21 cellular contexts compared by ENCODE assay signal in genomic region chr22:41364955-41365354, GRCh38. TPM values are rescaled to one million over a fixed set of nuclear protein-coding genes. Genes with fewer than 3 reads are reported as not detected.
DNase-seq lines count a peak whose midpoint lies in the region; ATAC-seq, FAIRE-seq and TF ChIP-seq lines count a peak whose summit lies in the region.
"Had no signal": no experiment of that assay in that cellular context is flagged by ENCODE, and none has a peak within 500 bp of the region (broad histone marks: within the 10 kb centered on the region; RNA-seq: fewer than 3 reads in every experiment).

No MANE protein-coding gene starts in this region.

- no TSS peak for BruUV-seq in HepG2 (replicated peaks; lab: Mats Ljungman, UMichigan)

- CTCF ChIA-PET in HepG2 (lab: Yijun Ruan, JAX; ENCODE audit: low intra/inter-chr PET ratio, low total read pairs): no interaction called here

- in situ Hi-C loops in HepG2 (cut with HindIII; ENCODE audit: extremely low pct_ligation_motif_present, low pct_unique_long_range_greater_than_20kb): no loop called here

- H3K4me1 ChIP-seq in HepG2 (ENCODE audit: insufficient read depth, low read length) (peaks cover 65% of the 10 kb centered on the region), right lobe of liver (peaks cover 0 to 29% (median 9%) of the 10 kb centered on the region in 4 donors), osteoblast (ENCODE audit: insufficient read depth, low read length) (peaks cover 18% of the 10 kb centered on the region)

- POLR2A ChIA-PET in HepG2 (lab: Yijun Ruan, JAX): interaction anchor here (1.6 to 7.5 kb wide), 2 partner anchors 17 to 32 kb away, joined by 7 to 135 read pairs; partner anchors contain the start of gene TEF

- intact Hi-C loops in HepG2 (cut with micrococcal nuclease; ENCODE audit: unreplicated experiment): loop anchor here (10.0 kb wide), 1 partner anchor 60 kb away; the partner anchor contains the start of gene ZC3H7B
- intact Hi-C loops in right lobe of liver (cut with DNase I): no loop called here

- no peak overlapping the region for H2AFZ ChIP-seq in HepG2 (ENCODE audit: low read length)
- H2AFZ ChIP-seq in osteoblast (ENCODE audit: low read length): no peak overlapping the region

- TF ChIP-seq RAD21 in HepG2 (CRISPR knock-in tag; IDR thresholded peaks at IDR 0.05): no peak

- WGBS in HepG2 (ENCODE audit: low lambda C conversion rate): 1% methylated on average over 8 of the region's 8 CpGs
- 38% methylated on average over 8 of the region's 8 CpGs for WGBS in right lobe of liver (ENCODE audit: insufficient coverage, low coverage, low lambda C conversion rate, missing lambda C conversion rate)

- H4K20me1 ChIP-seq in HepG2 (ENCODE audit: insufficient read depth, low read length): no peaks in the 10 kb centered on the region
- H4K20me1 ChIP-seq in osteoblast (ENCODE audit: insufficient read depth, low read length): peaks cover 3% of the 10 kb centered on the region

- TF ChIP-seq CTCF in HepG2 (CRISPR knock-in tag; IDR thresholded peaks at IDR 0.05) (no peak), right lobe of liver (IDR thresholded peaks at IDR 0.05) (no peak), WERI-Rb-1 (IDR thresholded peaks at IDR 0.05; ENCODE audit: low read depth, low read length) (no peak), osteoblast (IDR thresholded peaks at IDR 0.05; ENCODE audit: extremely low read depth, low read depth, low read length) (no peak)

- no peaks in the 10 kb centered on the region; a peak in 1 of 5 replicates for H3K27me3 ChIP-seq in HepG2 (ENCODE audit: control insufficient read depth in 1 of 2, insufficient read depth in 2 of 2, low read length in 2 of 2)
- no peaks in the 10 kb centered on the region for H3K27me3 ChIP-seq in right lobe of liver
- H3K27me3 ChIP-seq in WERI-Rb-1 (ENCODE audit: insufficient read depth, low read depth, severe bottlenecking): no peaks in the 10 kb centered on the region
- peaks cover 17% of the 10 kb centered on the region for H3K27me3 ChIP-seq in osteoblast (ENCODE audit: insufficient read depth, low read length)
- H3K27me3 ChIP-seq: BE2C had no signal

- no peaks in the 10 kb centered on the region for H3K9me3 ChIP-seq in HepG2 (ENCODE audit: low read length)
- no peaks in the 10 kb centered on the region for H3K9me3 ChIP-seq in right lobe of liver
- H3K9me3 ChIP-seq in WERI-Rb-1 (ENCODE audit: severe bottlenecking): no peaks in the 10 kb centered on the region
- no peaks in the 10 kb centered on the region for H3K9me3 ChIP-seq in osteoblast (ENCODE audit: low read depth, low read length)
- H3K9me3 ChIP-seq: BE2C, HAP-1 had no signal

- ATAC-seq in HepG2 (peak; percentile 12; the same call in 2 of the 3 replicates), right lobe of liver (no peak), HG03045 (IDR thresholded peaks at IDR 0.05; ENCODE audit: unreplicated experiment) (no peak)

- peak overlapping the region; percentile 15 to 65 (median 27); a peak in 5 of 6 replicates for H3K4me3 ChIP-seq in HepG2 (replicated peaks in 1 of 3; ENCODE audit: insufficient read depth in 1 of 3, low read depth in 2 of 3, low read length in 3 of 3)
- no peak overlapping the region for H3K4me3 ChIP-seq in right lobe of liver
- no peak overlapping the region for H3K4me3 ChIP-seq in WERI-Rb-1 (ENCODE audit: low read depth, low read length)
- no peak overlapping the region for H3K4me3 ChIP-seq in osteoblast (ENCODE audit: insufficient read depth, low read length)
- H3K4me3 ChIP-seq: HAP-1 had no signal

- no peak overlapping the region for H3K9ac ChIP-seq in HepG2 (ENCODE audit: insufficient read depth, low read depth, low read length)

- no peak for FAIRE-seq in HepG2 (lab: Jason Lieb, UNC)
- FAIRE-seq: GM12891, GM18507 had no signal

- H3K36me3 ChIP-seq in HepG2 (replicated peaks in 1 of 2; ENCODE audit: control insufficient read depth in 1 of 2, insufficient read depth in 2 of 2, low read length in 2 of 2) (no peaks in the 10 kb centered on the region), right lobe of liver (no peaks in the 10 kb centered on the region), WERI-Rb-1 (no peaks in the 10 kb centered on the region), osteoblast (ENCODE audit: insufficient read depth, low read length) (peaks cover 5% of the 10 kb centered on the region)
- H3K36me3 ChIP-seq: BE2C, HAP-1 had no signal

- TF ChIP-seq EP300 in HepG2 (IDR thresholded peaks at IDR 0.05; ENCODE audit: low read depth in 2 of 2, low read length in 2 of 2) (no peak), HepG2 (CRISPR knock-in tag; IDR thresholded peaks at IDR 0.05; ENCODE audit: borderline replicate concordance) (no peak)

- DNase-seq in HepG2 (ENCODE audit: low spot score): no peak
- DNase-seq in right lobe of liver: no peak
- no peak for DNase-seq in WERI-Rb-1
- DNase-seq in osteoblast (ENCODE audit: insufficient read length, low spot score, missing footprints): peak; percentile 57
- DNase-seq in GM19238 (ENCODE audit: insufficient read length, low spot score): no peak
- DNase-seq in mucosa of gallbladder (ENCODE audit: low spot score): no peak
- no peak for DNase-seq in NK-92 (lab: John Stamatoyannopoulos, UW; ENCODE audit: unreplicated experiment)
- DNase-seq: BE2C; CD4-positive, alpha-beta T cell; DMS153; EL; KBM-7; NCI-H1105 treated with DMSO at 0.1 percent for 48 hours; NCI-H187; NCI-H2107; NCI-H2227 treated with DMSO at 0.1 percent for 48 hours; NCI-H510A treated with DMSO at 0.1 percent for 48 hours had no signal

- H3K4me2 ChIP-seq in HepG2 (ENCODE audit: low read depth, low read length) (peak overlapping the region; percentile 94), osteoblast (ENCODE audit: insufficient read depth, low read length) (no peak overlapping the region)

- no peaks in the 10 kb centered on the region for H3K79me2 ChIP-seq in HepG2 (ENCODE audit: insufficient read depth, low read length)
- no peaks in the 10 kb centered on the region for H3K79me2 ChIP-seq in osteoblast (ENCODE audit: insufficient read depth, low read length)

- H3K27ac ChIP-seq in HepG2 (ENCODE audit: extremely low read length, insufficient read depth, low read length): no peak overlapping the region
- no peak overlapping the region for H3K27ac ChIP-seq in right lobe of liver
- 0 out of 2 replicates have a peak overlapping the region, but pooled peaks have one; percentile 8 for H3K27ac ChIP-seq in WERI-Rb-1
- no peak overlapping the region for H3K27ac ChIP-seq in osteoblast (ENCODE audit: low read depth, low read length)

- TF ChIP-seq POLR2A in HepG2 (IDR thresholded peaks at IDR 0.05; ENCODE audit: insufficient read depth in 1 of 2, low read depth in 2 of 2, low read length in 2 of 2) (no peak), right lobe of liver (IDR thresholded peaks at IDR 0.05) (no peak)

TF ChIP-seq in HepG2, 621 proteins besides CTCF, POLR2A, EP300 and RAD21 (continues in another document):
- TF ChIP-seq RARA (CRISPR knock-in tag; IDR thresholded peaks at IDR 0.05): peak; percentile 60
- no peak for TF ChIP-seq ZNF3 (CRISPR knock-in tag; IDR thresholded peaks at IDR 0.05)
- TF ChIP-seq ZNF331 (CRISPR knock-in tag; IDR thresholded peaks at IDR 0.05): no peak
- TF ChIP-seq NR2F1 (CRISPR knock-in tag; IDR thresholded peaks at IDR 0.05): 0 out of 4 replicates have a peak, but pooled peaks of 1 of the 2 experiments have one; percentile 16
- peak; percentile 47; the same call in 1 of the 2 replicates for TF ChIP-seq PPARG (CRISPR knock-in tag; conservative IDR thresholded peaks at IDR 0.05)
- TF ChIP-seq RXRB (CRISPR knock-in tag; IDR thresholded peaks at IDR 0.05; ENCODE audit: borderline replicate concordance): peak; percentile 47; the same call in 1 of the 2 replicates
- TF ChIP-seq RXRA (CRISPR knock-in tag; IDR thresholded peaks at IDR 0.05): peak; percentile 47; the same call in 1 of the 2 replicates
- peak; percentile 75; the same call in 1 of the 2 replicates for TF ChIP-seq ZNF362 (CRISPR knock-in tag; IDR thresholded peaks at IDR 0.05; ENCODE audit: borderline replicate concordance)
- no peak for TF ChIP-seq GTF3A (CRISPR knock-in tag; conservative IDR thresholded peaks at IDR 0.05)
- no peak for TF ChIP-seq ZNF160 (CRISPR knock-in tag; IDR thresholded peaks at IDR 0.05)
- TF ChIP-seq JUND (CRISPR knock-in tag; IDR thresholded peaks at IDR 0.05): no peak

RNA-seq across cellular contexts. Expression of gene TEF, which starts 16.8 kb away (rescaled TPM):
- 7.6 and 8.2 TPM in 2 replicates for total RNA-seq in HepG2 (2016; rRNA removed; fragmentation: Illumina TruSeq; extraction: Trizol)
- total RNA-seq in HepG2 (2016; cell fraction: cytosol; rRNA removed; fragmentation: Illumina TruSeq; extraction: Trizol; ENCODE audit: low read depth): 1.2 and 1.4 TPM in 2 replicates
- total RNA-seq in HepG2 (2016; cell fraction: insoluble cytoplasmic fraction; rRNA removed; fragmentation: Illumina TruSeq; extraction: Trizol): 6.8 and 7.9 TPM in 2 replicates
- 4.4 and 4.7 TPM in 2 replicates for total RNA-seq in HepG2 (2016; cell fraction: membrane; rRNA removed; fragmentation: Illumina TruSeq; extraction: Trizol)
- total RNA-seq in HepG2 (2016; cell fraction: nucleus; rRNA removed; fragmentation: Illumina TruSeq; extraction: Trizol): 4.9 and 6.0 TPM in 2 replicates
- 11.2 and 13.9 TPM in 2 replicates for polyA plus RNA-seq in HepG2 (2011; rRNA removed)
- polyA plus RNA-seq in HepG2 (2011; cell fraction: cytosol; rRNA removed): 7.0 and 7.4 TPM in 2 replicates
- 11.3 and 13.2 TPM in 2 replicates for polyA plus RNA-seq in HepG2 (2011; cell fraction: nucleus; rRNA removed)
- 4.4 and 5.9 TPM in 2 replicates for polyA plus RNA-seq in HepG2 (2012)
- polyA plus RNA-seq in HepG2 (2016; cell fraction: cytosol; fragmentation: Illumina TruSeq; extraction: Trizol; ENCODE audit: low read depth): 0.47 and 0.59 TPM in 2 replicates
- polyA plus RNA-seq in HepG2 (2016; cell fraction: insoluble cytoplasmic fraction; fragmentation: Illumina TruSeq; extraction: Trizol; ENCODE audit: low read depth): 5.6 and 6.0 TPM in 2 replicates
- 2.1 and 2.3 TPM in 2 replicates for polyA plus RNA-seq in HepG2 (2016; cell fraction: membrane; fragmentation: Illumina TruSeq; extraction: Trizol; ENCODE audit: low read depth)
- 7.1 and 7.2 TPM in 2 replicates for polyA plus RNA-seq in HepG2 (2016; cell fraction: nucleus; fragmentation: Illumina TruSeq; extraction: Trizol; ENCODE audit: insufficient read depth, low read depth)
- polyA minus RNA-seq in HepG2 (2011; rRNA and poly(A)+ RNA removed; ENCODE audit: low replicate concordance): 7.9 and 26.0 TPM in 2 replicates
- polyA minus RNA-seq in HepG2 (2011; cell fraction: cytosol; rRNA and poly(A)+ RNA removed): 7.2 and 7.3 TPM in 2 replicates
- polyA minus RNA-seq in HepG2 (2011; cell fraction: nucleus; rRNA and poly(A)+ RNA removed): 4.7 and 5.0 TPM in 2 replicates
- 10 to 100 TPM in 4 of 6 experiments, 1 to 10 TPM in 2; 6.1 to 28.9 (median 15.5) TPM for total RNA-seq in right lobe of liver
- 17.4 and 18.3 TPM in 2 replicates for total RNA-seq in osteoblast
- 28.4 TPM for total RNA-seq in mucosa of gallbladder

Comparison
In these comparisons a context has a peak if more than half of its experiments do, and no peak if none do; other contexts are left out.
1. H3K4me3 ChIP-seq: peak in HepG2 (3 of 3); none in right lobe of liver (0 of 3), WERI-Rb-1 (single experiment) and osteoblast (single experiment).